Comparison of ENCODE assay signal across 1 cellular context in the genomic region with DNA sequence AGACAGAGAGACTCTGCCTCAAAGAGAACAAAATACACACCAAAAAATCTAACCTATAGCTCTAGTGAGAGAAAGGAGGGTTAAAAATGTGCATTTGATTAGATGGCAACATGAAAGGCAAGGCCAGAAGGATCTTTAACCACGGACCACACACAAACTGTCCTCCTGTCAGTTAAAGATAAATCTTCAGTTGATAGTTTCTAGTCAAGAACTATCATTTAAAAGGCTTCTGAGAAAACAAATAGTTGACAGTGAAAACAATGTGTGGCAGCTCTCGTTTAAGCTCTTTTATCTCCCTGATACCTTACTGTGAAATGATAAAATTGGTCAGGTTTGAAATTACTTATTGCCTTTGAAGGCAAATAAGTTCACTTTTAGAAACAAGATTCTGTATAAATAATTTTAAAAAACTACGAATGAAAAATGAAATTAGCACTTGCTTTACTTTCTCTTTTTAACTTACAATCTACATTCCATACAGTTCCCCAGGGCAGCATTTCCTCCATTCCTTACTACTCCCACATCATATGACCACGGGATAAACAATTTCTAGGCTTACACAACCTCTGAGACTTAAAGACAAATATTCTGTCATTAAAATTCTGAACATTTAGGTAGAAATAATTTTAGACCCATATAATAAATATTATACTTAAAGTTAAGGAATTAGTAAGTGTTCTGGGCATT.
TF ChIP-seq lines count a peak whose summit lies in the region.

No MANE protein-coding gene starts in this region.

TF ChIP-seq in WTC11, 78 proteins besides CTCF, POLR2A, EP300 and RAD21 (continued from another document):
- TF ChIP-seq FOXP4 (CRISPR knock-in tag; IDR thresholded peaks at IDR 0.05) (no peak), ATF2 (CRISPR knock-in tag; IDR thresholded peaks at IDR 0.05; ENCODE audit: borderline replicate concordance, low read depth) (no peak)
TF ChIP-seq in WTC11: peak in this region for 0.
